Comparison of ENCODE assay signal across 2 cellular contexts in genomic region chr11:60128866-60129265, GRCh38. TPM values are rescaled to one million over a fixed set of nuclear protein-coding genes. Genes with fewer than 3 reads are reported as not detected.
"Had no signal": no experiment of that assay in that cellular context is flagged by ENCODE, and none has a peak within 500 bp of the region (broad histone marks: within the 10 kb centered on the region; RNA-seq: fewer than 3 reads in every experiment).

No MANE protein-coding gene starts in this region.

RNA-seq across cellular contexts. Expression of gene MS4A2, which starts 40.4 kb away (rescaled TPM):
- total RNA-seq: G401, GM12878 had no signal
- polyA plus RNA-seq: GM12878 had no signal

RNA-seq across cellular contexts. Expression of gene MS4A6A, which starts 54.0 kb away (rescaled TPM):
- total RNA-seq: G401 had no signal
